In the genomic region with DNA sequence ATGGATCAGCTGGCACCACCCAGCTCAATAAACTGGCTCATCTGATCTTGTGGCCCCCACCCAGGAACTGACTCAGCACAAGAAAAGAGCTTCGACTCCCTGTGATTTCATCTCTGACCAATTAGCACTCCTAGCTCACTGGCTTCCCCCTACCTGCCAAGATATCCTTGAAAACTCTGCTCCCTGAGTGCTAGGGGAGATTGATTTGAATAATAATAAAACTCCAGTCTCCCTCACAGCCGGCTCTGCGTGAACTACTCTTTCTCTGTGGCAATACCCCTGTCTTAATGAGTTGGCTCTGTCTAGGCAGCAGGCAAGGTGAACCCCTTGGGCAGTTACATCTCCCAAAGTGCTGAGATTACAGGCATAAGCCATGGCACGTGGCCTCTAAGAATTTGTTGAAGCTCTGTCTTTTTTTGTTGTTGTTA, we compare ENCODE assay signal across 1 cellular context.
TF ChIP-seq lines count a peak whose summit lies in the region.

No MANE protein-coding gene starts in this region.

TF ChIP-seq in K562, 482 proteins besides CTCF, POLR2A, EP300 and RAD21 (continued from another document and continues in another):
- TF ChIP-seq, protein P1, sequence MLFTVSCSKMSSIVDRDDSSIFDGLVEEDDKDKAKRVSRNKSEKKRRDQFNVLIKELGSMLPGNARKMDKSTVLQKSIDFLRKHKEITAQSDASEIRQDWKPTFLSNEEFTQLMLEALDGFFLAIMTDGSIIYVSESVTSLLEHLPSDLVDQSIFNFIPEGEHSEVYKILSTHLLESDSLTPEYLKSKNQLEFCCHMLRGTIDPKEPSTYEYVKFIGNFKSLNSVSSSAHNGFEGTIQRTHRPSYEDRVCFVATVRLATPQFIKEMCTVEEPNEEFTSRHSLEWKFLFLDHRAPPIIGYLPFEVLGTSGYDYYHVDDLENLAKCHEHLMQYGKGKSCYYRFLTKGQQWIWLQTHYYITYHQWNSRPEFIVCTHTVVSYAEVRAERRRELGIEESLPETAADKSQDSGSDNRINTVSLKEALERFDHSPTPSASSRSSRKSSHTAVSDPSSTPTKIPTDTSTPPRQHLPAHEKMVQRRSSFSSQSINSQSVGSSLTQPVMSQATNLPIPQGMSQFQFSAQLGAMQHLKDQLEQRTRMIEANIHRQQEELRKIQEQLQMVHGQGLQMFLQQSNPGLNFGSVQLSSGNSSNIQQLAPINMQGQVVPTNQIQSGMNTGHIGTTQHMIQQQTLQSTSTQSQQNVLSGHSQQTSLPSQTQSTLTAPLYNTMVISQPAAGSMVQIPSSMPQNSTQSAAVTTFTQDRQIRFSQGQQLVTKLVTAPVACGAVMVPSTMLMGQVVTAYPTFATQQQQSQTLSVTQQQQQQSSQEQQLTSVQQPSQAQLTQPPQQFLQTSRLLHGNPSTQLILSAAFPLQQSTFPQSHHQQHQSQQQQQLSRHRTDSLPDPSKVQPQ (CRISPR knock-in tag; IDR thresholded peaks at IDR 0.05; ENCODE audit: borderline replicate concordance), result no peak
- TF ChIP-seq DPF2 (IDR thresholded peaks at IDR 0.05), result peak; percentile 80
- no peak for TF ChIP-seq HNRNPUL1 (IDR thresholded peaks at IDR 0.05; ENCODE audit: low read length)
- no peak for TF ChIP-seq NR4A1 (CRISPR knock-in tag; IDR thresholded peaks at IDR 0.05)
- TF ChIP-seq NR4A1 (tag; IDR thresholded peaks at IDR 0.05), result no peak
- TF ChIP-seq, protein P2, sequence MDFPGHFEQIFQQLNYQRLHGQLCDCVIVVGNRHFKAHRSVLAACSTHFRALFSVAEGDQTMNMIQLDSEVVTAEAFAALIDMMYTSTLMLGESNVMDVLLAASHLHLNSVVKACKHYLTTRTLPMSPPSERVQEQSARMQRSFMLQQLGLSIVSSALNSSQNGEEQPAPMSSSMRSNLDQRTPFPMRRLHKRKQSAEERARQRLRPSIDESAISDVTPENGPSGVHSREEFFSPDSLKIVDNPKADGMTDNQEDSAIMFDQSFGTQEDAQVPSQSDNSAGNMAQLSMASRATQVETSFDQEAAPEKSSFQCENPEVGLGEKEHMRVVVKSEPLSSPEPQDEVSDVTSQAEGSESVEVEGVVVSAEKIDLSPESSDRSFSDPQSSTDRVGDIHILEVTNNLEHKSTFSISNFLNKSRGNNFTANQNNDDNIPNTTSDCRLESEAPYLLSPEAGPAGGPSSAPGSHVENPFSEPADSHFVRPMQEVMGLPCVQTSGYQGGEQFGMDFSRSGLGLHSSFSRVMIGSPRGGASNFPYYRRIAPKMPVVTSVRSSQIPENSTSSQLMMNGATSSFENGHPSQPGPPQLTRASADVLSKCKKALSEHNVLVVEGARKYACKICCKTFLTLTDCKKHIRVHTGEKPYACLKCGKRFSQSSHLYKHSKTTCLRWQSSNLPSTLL (IDR thresholded peaks at IDR 0.05), result no peak
- TF ChIP-seq MCM3 (IDR thresholded peaks at IDR 0.05), result no peak
- no peak for TF ChIP-seq HDAC2 (IDR thresholded peaks at IDR 0.05)
- TF ChIP-seq SRSF7 (optimal IDR thresholded peaks at IDR 0.05; ENCODE audit: low read depth, low read length), result no peak
- 0 out of 2 replicates have a peak, but pooled peaks have one; percentile 45 for TF ChIP-seq TRIM28 (IDR thresholded peaks at IDR 0.05)
- TF ChIP-seq JUND (IDR thresholded peaks at IDR 0.05; ENCODE audit: borderline replicate concordance, low read depth, low read length), result peak; percentile 47; the same call in 1 of the 2 replicates
- no peak; the same call in 2 of the 3 replicates for TF ChIP-seq JUND (tag; IDR thresholded peaks at IDR 0.05; ENCODE audit: borderline replicate concordance, low read depth, low read length)
- TF ChIP-seq TAF1 (IDR thresholded peaks at IDR 0.05; ENCODE audit: control insufficient read depth, extremely low read depth, insufficient read depth, low read length, severe bottlenecking), result no peak
- TF ChIP-seq ZNF830 (CRISPR knock-in tag; IDR thresholded peaks at IDR 0.05), result no peak
- no peak for TF ChIP-seq POLR2AphosphoS2 (IDR thresholded peaks at IDR 0.05; ENCODE audit: low read length)
- TF ChIP-seq, protein P3, sequence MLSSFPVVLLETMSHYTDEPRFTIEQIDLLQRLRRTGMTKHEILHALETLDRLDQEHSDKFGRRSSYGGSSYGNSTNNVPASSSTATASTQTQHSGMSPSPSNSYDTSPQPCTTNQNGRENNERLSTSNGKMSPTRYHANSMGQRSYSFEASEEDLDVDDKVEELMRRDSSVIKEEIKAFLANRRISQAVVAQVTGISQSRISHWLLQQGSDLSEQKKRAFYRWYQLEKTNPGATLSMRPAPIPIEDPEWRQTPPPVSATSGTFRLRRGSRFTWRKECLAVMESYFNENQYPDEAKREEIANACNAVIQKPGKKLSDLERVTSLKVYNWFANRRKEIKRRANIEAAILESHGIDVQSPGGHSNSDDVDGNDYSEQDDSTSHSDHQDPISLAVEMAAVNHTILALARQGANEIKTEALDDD (IDR thresholded peaks at IDR 0.05), result no peak
- TF ChIP-seq TAL1 (IDR thresholded peaks at IDR 0.05), result no peak
- TF ChIP-seq ZKSCAN1 (IDR thresholded peaks at IDR 0.05; ENCODE audit: low read depth, low read length), result no peak
- TF ChIP-seq MECOM (CRISPR knock-in tag; IDR thresholded peaks at IDR 0.05), result no peak
- TF ChIP-seq SOX6 (IDR thresholded peaks at IDR 0.05), result no peak
- no peak for TF ChIP-seq OTX1 (CRISPR knock-in tag; IDR thresholded peaks at IDR 0.05)
- TF ChIP-seq, protein P4, sequence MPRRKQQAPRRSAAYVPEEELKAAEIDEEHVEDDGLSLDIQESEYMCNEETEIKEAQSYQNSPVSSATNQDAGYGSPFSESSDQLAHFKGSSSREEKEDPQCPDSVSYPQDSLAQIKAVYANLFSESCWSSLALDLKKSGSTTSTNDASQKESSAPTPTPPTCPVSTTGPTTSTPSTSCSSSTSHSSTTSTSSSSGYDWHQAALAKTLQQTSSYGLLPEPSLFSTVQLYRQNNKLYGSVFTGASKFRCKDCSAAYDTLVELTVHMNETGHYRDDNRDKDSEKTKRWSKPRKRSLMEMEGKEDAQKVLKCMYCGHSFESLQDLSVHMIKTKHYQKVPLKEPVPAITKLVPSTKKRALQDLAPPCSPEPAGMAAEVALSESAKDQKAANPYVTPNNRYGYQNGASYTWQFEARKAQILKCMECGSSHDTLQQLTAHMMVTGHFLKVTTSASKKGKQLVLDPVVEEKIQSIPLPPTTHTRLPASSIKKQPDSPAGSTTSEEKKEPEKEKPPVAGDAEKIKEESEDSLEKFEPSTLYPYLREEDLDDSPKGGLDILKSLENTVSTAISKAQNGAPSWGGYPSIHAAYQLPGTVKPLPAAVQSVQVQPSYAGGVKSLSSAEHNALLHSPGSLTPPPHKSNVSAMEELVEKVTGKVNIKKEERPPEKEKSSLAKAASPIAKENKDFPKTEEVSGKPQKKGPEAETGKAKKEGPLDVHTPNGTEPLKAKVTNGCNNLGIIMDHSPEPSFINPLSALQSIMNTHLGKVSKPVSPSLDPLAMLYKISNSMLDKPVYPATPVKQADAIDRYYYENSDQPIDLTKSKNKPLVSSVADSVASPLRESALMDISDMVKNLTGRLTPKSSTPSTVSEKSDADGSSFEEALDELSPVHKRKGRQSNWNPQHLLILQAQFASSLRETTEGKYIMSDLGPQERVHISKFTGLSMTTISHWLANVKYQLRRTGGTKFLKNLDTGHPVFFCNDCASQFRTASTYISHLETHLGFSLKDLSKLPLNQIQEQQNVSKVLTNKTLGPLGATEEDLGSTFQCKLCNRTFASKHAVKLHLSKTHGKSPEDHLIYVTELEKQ (CRISPR knock-in tag; IDR thresholded peaks at IDR 0.05), result no peak
- no peak for TF ChIP-seq SRF (CRISPR knock-in tag; IDR thresholded peaks at IDR 0.05)
- TF ChIP-seq ZNF324 (CRISPR knock-in tag; IDR thresholded peaks at IDR 0.05), result no peak
- peak in 1 of 2 experiments; percentile 8; a peak in 1 of 4 replicates for TF ChIP-seq RCOR1 (IDR thresholded peaks at IDR 0.05; ENCODE audit: borderline replicate concordance in 1 of 2, low read depth in 2 of 2, low read length in 2 of 2)
- TF ChIP-seq CHCHD3 (CRISPR knock-in tag; IDR thresholded peaks at IDR 0.05), result no peak
- no peak for TF ChIP-seq SMARCB1 (IDR thresholded peaks at IDR 0.05; ENCODE audit: insufficient read length, low read depth)
- TF ChIP-seq DMBX1 (CRISPR knock-in tag; IDR thresholded peaks at IDR 0.05; ENCODE audit: borderline replicate concordance), result no peak
- TF ChIP-seq, protein P5, sequence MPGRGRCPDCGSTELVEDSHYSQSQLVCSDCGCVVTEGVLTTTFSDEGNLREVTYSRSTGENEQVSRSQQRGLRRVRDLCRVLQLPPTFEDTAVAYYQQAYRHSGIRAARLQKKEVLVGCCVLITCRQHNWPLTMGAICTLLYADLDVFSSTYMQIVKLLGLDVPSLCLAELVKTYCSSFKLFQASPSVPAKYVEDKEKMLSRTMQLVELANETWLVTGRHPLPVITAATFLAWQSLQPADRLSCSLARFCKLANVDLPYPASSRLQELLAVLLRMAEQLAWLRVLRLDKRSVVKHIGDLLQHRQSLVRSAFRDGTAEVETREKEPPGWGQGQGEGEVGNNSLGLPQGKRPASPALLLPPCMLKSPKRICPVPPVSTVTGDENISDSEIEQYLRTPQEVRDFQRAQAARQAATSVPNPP (IDR thresholded peaks at IDR 0.05; ENCODE audit: borderline replicate concordance, insufficient read depth, insufficient read length), result no peak
- TF ChIP-seq FOSL1 (tag; conservative IDR thresholded peaks at IDR 0.05), result 0 out of 2 replicates have a peak, but pooled peaks have one; percentile 38
- TF ChIP-seq, protein P6, sequence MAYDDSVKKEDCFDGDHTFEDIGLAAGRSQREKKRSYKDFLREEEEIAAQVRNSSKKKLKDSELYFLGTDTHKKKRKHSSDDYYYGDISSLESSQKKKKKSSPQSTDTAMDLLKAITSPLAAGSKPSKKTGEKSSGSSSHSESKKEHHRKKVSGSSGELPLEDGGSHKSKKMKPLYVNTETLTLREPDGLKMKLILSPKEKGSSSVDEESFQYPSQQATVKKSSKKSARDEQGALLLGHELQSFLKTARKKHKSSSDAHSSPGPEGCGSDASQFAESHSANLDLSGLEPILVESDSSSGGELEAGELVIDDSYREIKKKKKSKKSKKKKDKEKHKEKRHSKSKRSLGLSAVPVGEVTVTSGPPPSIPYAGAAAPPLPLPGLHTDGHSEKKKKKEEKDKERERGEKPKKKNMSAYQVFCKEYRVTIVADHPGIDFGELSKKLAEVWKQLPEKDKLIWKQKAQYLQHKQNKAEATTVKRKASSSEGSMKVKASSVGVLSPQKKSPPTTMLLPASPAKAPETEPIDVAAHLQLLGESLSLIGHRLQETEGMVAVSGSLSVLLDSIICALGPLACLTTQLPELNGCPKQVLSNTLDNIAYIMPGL (CRISPR knock-in tag; IDR thresholded peaks at IDR 0.05), result no peak
- TF ChIP-seq, protein P7, sequence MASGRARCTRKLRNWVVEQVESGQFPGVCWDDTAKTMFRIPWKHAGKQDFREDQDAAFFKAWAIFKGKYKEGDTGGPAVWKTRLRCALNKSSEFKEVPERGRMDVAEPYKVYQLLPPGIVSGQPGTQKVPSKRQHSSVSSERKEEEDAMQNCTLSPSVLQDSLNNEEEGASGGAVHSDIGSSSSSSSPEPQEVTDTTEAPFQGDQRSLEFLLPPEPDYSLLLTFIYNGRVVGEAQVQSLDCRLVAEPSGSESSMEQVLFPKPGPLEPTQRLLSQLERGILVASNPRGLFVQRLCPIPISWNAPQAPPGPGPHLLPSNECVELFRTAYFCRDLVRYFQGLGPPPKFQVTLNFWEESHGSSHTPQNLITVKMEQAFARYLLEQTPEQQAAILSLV (tag; IDR thresholded peaks at IDR 0.05), result no peak
- TF ChIP-seq ZNF143 (CRISPR knock-in tag; IDR thresholded peaks at IDR 0.05), result no peak
- TF ChIP-seq MTA2 (IDR thresholded peaks at IDR 0.05; ENCODE audit: low read depth), result no peak
- TF ChIP-seq, protein P8, sequence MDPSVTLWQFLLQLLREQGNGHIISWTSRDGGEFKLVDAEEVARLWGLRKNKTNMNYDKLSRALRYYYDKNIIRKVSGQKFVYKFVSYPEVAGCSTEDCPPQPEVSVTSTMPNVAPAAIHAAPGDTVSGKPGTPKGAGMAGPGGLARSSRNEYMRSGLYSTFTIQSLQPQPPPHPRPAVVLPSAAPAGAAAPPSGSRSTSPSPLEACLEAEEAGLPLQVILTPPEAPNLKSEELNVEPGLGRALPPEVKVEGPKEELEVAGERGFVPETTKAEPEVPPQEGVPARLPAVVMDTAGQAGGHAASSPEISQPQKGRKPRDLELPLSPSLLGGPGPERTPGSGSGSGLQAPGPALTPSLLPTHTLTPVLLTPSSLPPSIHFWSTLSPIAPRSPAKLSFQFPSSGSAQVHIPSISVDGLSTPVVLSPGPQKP (CRISPR knock-in tag; IDR thresholded peaks at IDR 0.05), result no peak
- TF ChIP-seq, protein P9, sequence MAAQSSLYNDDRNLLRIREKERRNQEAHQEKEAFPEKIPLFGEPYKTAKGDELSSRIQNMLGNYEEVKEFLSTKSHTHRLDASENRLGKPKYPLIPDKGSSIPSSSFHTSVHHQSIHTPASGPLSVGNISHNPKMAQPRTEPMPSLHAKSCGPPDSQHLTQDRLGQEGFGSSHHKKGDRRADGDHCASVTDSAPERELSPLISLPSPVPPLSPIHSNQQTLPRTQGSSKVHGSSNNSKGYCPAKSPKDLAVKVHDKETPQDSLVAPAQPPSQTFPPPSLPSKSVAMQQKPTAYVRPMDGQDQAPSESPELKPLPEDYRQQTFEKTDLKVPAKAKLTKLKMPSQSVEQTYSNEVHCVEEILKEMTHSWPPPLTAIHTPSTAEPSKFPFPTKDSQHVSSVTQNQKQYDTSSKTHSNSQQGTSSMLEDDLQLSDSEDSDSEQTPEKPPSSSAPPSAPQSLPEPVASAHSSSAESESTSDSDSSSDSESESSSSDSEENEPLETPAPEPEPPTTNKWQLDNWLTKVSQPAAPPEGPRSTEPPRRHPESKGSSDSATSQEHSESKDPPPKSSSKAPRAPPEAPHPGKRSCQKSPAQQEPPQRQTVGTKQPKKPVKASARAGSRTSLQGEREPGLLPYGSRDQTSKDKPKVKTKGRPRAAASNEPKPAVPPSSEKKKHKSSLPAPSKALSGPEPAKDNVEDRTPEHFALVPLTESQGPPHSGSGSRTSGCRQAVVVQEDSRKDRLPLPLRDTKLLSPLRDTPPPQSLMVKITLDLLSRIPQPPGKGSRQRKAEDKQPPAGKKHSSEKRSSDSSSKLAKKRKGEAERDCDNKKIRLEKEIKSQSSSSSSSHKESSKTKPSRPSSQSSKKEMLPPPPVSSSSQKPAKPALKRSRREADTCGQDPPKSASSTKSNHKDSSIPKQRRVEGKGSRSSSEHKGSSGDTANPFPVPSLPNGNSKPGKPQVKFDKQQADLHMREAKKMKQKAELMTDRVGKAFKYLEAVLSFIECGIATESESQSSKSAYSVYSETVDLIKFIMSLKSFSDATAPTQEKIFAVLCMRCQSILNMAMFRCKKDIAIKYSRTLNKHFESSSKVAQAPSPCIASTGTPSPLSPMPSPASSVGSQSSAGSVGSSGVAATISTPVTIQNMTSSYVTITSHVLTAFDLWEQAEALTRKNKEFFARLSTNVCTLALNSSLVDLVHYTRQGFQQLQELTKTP (IDR thresholded peaks at IDR 0.05; ENCODE audit: low read depth in 1 of 2, partially characterized antibody in 2 of 2), result no peak
- no peak for TF ChIP-seq HNRNPH1 (optimal IDR thresholded peaks at IDR 0.05; ENCODE audit: low read depth, low read length)
- TF ChIP-seq KDM2B (CRISPR knock-in tag; IDR thresholded peaks at IDR 0.05), result no peak
- TF ChIP-seq, protein P10, sequence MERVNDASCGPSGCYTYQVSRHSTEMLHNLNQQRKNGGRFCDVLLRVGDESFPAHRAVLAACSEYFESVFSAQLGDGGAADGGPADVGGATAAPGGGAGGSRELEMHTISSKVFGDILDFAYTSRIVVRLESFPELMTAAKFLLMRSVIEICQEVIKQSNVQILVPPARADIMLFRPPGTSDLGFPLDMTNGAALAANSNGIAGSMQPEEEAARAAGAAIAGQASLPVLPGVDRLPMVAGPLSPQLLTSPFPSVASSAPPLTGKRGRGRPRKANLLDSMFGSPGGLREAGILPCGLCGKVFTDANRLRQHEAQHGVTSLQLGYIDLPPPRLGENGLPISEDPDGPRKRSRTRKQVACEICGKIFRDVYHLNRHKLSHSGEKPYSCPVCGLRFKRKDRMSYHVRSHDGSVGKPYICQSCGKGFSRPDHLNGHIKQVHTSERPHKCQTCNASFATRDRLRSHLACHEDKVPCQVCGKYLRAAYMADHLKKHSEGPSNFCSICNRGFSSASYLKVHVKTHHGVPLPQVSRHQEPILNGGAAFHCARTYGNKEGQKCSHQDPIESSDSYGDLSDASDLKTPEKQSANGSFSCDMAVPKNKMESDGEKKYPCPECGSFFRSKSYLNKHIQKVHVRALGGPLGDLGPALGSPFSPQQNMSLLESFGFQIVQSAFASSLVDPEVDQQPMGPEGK (CRISPR knock-in tag; IDR thresholded peaks at IDR 0.05; ENCODE audit: borderline replicate concordance), result no peak
